11 cellular contexts compared by ENCODE assay signal in the genomic region with DNA sequence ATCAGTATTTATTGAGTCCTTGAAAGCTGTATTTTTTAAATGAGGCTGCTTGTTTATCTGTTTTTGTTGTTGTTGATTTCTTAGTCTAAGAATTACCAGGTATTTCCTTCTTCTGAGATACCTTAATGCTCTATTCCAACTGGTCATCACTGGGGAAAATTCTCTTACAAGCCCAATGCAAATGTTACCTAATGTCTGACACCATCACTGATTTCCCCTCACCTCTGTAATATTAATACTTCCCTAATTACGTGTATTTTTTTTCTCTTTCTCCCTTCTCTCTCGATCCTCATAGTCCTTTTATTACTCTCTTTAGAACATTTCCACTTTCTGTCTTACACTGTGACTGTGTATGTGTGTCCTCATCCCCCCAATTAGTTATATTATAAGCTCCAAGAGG. TPM values are rescaled to one million over a fixed set of nuclear protein-coding genes. Genes with fewer than 3 reads are reported as not detected.
A peak's percentile ranks its signal among the peaks of the same experiment; 100 is the strongest.
DNase-seq lines count a peak whose midpoint lies in the region; ATAC-seq and TF ChIP-seq lines count a peak whose summit lies in the region.
"Had no signal": no experiment of that assay in that cellular context is flagged by ENCODE, and none has a peak within 500 bp of the region (broad histone marks: within the 10 kb centered on the region; RNA-seq: fewer than 3 reads in every experiment).

No MANE protein-coding gene starts in this region.

- H2AK5ac ChIP-seq in H9 (ENCODE audit: insufficient read length, low read length) = no peak overlapping the region

- peaks cover 3% of the 10 kb centered on the region; the same call in 1 of the 2 replicates for H3K4me1 ChIP-seq in H9 (ENCODE audit: insufficient read depth, low read length)
- peaks cover 0 to 21% of the 10 kb centered on the region in 2 donors for H3K4me1 ChIP-seq in ascending aorta
- peaks cover 24% of the 10 kb centered on the region for H3K4me1 ChIP-seq in mesodermal cell (ENCODE audit: control insufficient read depth, insufficient read depth, low read length, poor library complexity, severe bottlenecking)

- no peaks in the 10 kb centered on the region for H3K27me3 Mint-ChIP-seq in H9 (ENCODE audit: low read depth)
- H3K27me3 Mint-ChIP-seq: activated naive CD8-positive, alpha-beta T cell had no signal

- H3K14ac ChIP-seq in H9 (ENCODE audit: insufficient read depth, low read length) = no peak overlapping the region

- H3K36me3 Mint-ChIP-seq in H9 (ENCODE audit: insufficient read depth in 1 of 3, low read depth in 3 of 3) = no peaks in the 10 kb centered on the region
- H3K36me3 Mint-ChIP-seq: activated naive CD8-positive, alpha-beta T cell had no signal

- H4K5ac ChIP-seq in H9 (ENCODE audit: insufficient read length, low read depth, low read length) = no peak overlapping the region

- intact Hi-C loops in ascending aorta (cut with DNase I) = no loop called here

- H2BK120ac ChIP-seq in H9 (ENCODE audit: low read depth, low read length, poor library complexity, severe bottlenecking) = no peak overlapping the region

- DNase-seq in BJ (ENCODE audit: low read depth) (no peak), H9 (no peak), ascending aorta (ENCODE audit: low spot score in 2 of 2) (no peak), hypothalamus (lab: John Stamatoyannopoulos, UW) (no peak), T1000 (lab: John Stamatoyannopoulos, UW) (no peak), NCI-H69 (lab: John Stamatoyannopoulos, UW) (no peak)
- DNase-seq: DND-41, left colon had no signal

- no peak for ATAC-seq in GM21529 (IDR thresholded peaks at IDR 0.05; ENCODE audit: unreplicated experiment)

- H3K9me3 ChIP-seq in H9 (ENCODE audit: control insufficient read depth, low read depth, low read length) (no peaks in the 10 kb centered on the region), ascending aorta (no peaks in the 10 kb centered on the region), mesodermal cell (ENCODE audit: control insufficient read depth, low read length) (no peaks in the 10 kb centered on the region)

- no peaks in the 10 kb centered on the region for H3K23me2 ChIP-seq in H9 (ENCODE audit: insufficient read length, low read depth, low read length, poor library complexity, severe bottlenecking)

- no peak overlapping the region for H3K4ac ChIP-seq in H9 (ENCODE audit: low read depth, low read length)

- H3K18ac ChIP-seq in H9 (ENCODE audit: insufficient read length, low read depth, low read length) = no peak overlapping the region

- no peak overlapping the region for H2AFZ ChIP-seq in H9 (ENCODE audit: low read length)

- no peak overlapping the region for H2BK20ac ChIP-seq in H9 (ENCODE audit: low read depth, low read length, poor library complexity, severe bottlenecking)

- no peak overlapping the region for H3K56ac ChIP-seq in H9 (ENCODE audit: insufficient read length, low read depth, low read length)

- H3K27me3 ChIP-seq in BJ (ENCODE audit: control insufficient read depth, insufficient read depth, low read length) (no peaks in the 10 kb centered on the region), H9 (ENCODE audit: insufficient read depth, low read length) (no peaks in the 10 kb centered on the region), ascending aorta (no peaks in the 10 kb centered on the region)

- no peak overlapping the region for H3K9ac ChIP-seq in H9 (ENCODE audit: extremely low read depth, insufficient read length, low read length)

- no peak overlapping the region for H3K27ac ChIP-seq in H9 (ENCODE audit: insufficient read length, low read depth, low read length)
- H3K27ac ChIP-seq in ascending aorta = peak overlapping the region; percentile 86 to 91
- peak overlapping the region; percentile 89 for H3K27ac ChIP-seq in mesodermal cell (ENCODE audit: low read depth, low read length, severe bottlenecking)

- no peak overlapping the region for H2BK12ac ChIP-seq in H9 (ENCODE audit: insufficient read length, low read depth, low read length)

- POLR2A ChIA-PET in BJ (lab: Charles Lee) = interaction anchor here (1.0 kb wide), 2 partner anchors 101 to 108 kb away, joined by 4 to 5 read pairs; no protein-coding TSS in a partner anchor

- no peaks in the 10 kb centered on the region for H4K20me1 ChIP-seq in H9 (ENCODE audit: control insufficient read depth, insufficient read depth, insufficient read length)

- H3K4me2 ChIP-seq in H9 (ENCODE audit: insufficient read depth, insufficient read length, low read length) = no peak overlapping the region

- no peak overlapping the region for H3K4me3 Mint-ChIP-seq in H9
- H3K4me3 Mint-ChIP-seq: activated naive CD8-positive, alpha-beta T cell had no signal

- no peaks in the 10 kb centered on the region for H3K79me1 ChIP-seq in H9 (ENCODE audit: insufficient read depth, low read depth, low read length, poor library complexity, severe bottlenecking)

- H4K91ac ChIP-seq in H9 (ENCODE audit: insufficient read length, low read depth, low read length) = no peak overlapping the region

- no peak overlapping the region for H2BK5ac ChIP-seq in H9 (ENCODE audit: insufficient read length, low read length)

- TF ChIP-seq CTCF in BJ (IDR thresholded peaks at IDR 0.05; ENCODE audit: insufficient read depth, low read depth, low read length) (no peak), H9 (conservative IDR thresholded peaks at IDR 0.05) (no peak), ascending aorta (IDR thresholded peaks at IDR 0.05) (no peak)

- H3K36me3 ChIP-seq in BJ (ENCODE audit: control insufficient read depth, insufficient read depth, low read length) = no peaks in the 10 kb centered on the region
- no peaks in the 10 kb centered on the region for H3K36me3 ChIP-seq in ascending aorta
- no peaks in the 10 kb centered on the region for H3K36me3 ChIP-seq in mesodermal cell (ENCODE audit: control insufficient read depth, insufficient read depth, low read length)

- CTCF ChIA-PET in BJ (lab: Yijun Ruan, JAX) = interaction anchor here (0.7 to 1.5 kb wide), 6 partner anchors 14 to 153 kb away, joined by 3 to 4 read pairs (median 3); a partner anchor contains a TSS

- H2BK15ac ChIP-seq in H9 (ENCODE audit: low read depth, low read length) = no peak overlapping the region

- no peak overlapping the region for H3T11ph ChIP-seq in H9 (ENCODE audit: low read length)

- peak overlapping the region; percentile 25 for H3K4me3 ChIP-seq in BJ (ENCODE audit: low read depth, low read length)
- H3K4me3 ChIP-seq in ascending aorta = peak overlapping the region; percentile 34 to 54
- peak overlapping the region; percentile 27 for H3K4me3 ChIP-seq in mesodermal cell (ENCODE audit: extremely low read depth, insufficient read depth, low read length, poor library complexity, severe bottlenecking)

- peak overlapping the region; percentile 26 to 56 (median 54); a peak in 6 of 7 replicates for H3K27ac Mint-ChIP-seq in H9
- H3K27ac Mint-ChIP-seq: activated naive CD8-positive, alpha-beta T cell had no signal

- no peak overlapping the region for H4K8ac ChIP-seq in H9 (replicated peaks; ENCODE audit: insufficient read length, low read depth, low read length)

- peaks cover 20 to 24% of the 10 kb centered on the region in 2 experiments for H3K4me1 Mint-ChIP-seq in H9

- H3K9me3 Mint-ChIP-seq in H9 = no peaks in the 10 kb centered on the region

- H3K23ac ChIP-seq in H9 (ENCODE audit: insufficient read length, low read depth, low read length) = no peak overlapping the region

- no CpG with 5 or more reads among the region's 2 CpGs for WGBS in H9 (ENCODE audit: extremely low coverage, insufficient read length, low lambda C conversion rate)
- WGBS in mesodermal cell (ENCODE audit: insufficient coverage in 2 of 2), 2 experiments = 58 to 77% methylated on average over 2 of the region's 2 CpGs

- no peaks in the 10 kb centered on the region for H3K79me2 ChIP-seq in H9 (ENCODE audit: insufficient read depth, low read length)

RNA-seq across cellular contexts. Expression of a gene that starts 13.9 kb away (rescaled TPM):
- 12.5 and 14.7 TPM in 2 replicates for polyA plus RNA-seq in BJ (2011; rRNA removed)
- 21.8 and 24.0 TPM in 2 replicates for polyA minus RNA-seq in BJ (2011; rRNA and poly(A)+ RNA removed)
- total RNA-seq in H9 (2021) = 6.9 and 7.7 TPM in 2 replicates
- total RNA-seq in ascending aorta = 33.4 TPM
- 14.4 TPM for polyA plus RNA-seq in mesodermal cell (2013, experiment 1 of 2)
- polyA plus RNA-seq in mesodermal cell (2013, experiment 2 of 2) = 12.2 TPM
